Comparison of ENCODE assay signal across 25 cellular contexts in the genomic region with DNA sequence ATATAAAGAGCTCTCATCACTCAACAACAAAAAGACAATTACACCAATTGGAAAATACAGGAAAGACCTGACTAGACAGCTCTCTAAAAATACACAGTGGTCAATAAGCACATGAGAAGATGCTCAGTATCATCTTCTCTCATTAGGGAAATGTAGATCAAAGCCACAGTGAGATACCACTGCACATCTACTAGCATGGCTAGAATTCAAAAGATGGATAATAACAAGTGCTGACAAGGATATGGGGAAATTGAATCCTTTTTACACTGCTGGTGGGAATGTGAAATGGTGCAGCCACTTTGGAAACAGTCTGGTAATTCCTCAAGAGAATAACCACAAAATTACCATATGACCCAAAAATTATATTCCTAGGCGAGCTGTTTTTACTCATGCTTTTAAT. TPM values are rescaled to one million over a fixed set of nuclear protein-coding genes. Genes with fewer than 3 reads are reported as not detected.
DNase-seq lines count a peak whose midpoint lies in the region; ATAC-seq, FAIRE-seq and TF ChIP-seq lines count a peak whose summit lies in the region.
"Had no signal": no experiment of that assay in that cellular context is flagged by ENCODE, and none has a peak within 500 bp of the region (broad histone marks: within the 10 kb centered on the region; RNA-seq: fewer than 3 reads in every experiment).

No MANE protein-coding gene starts in this region.

- POLR2A ChIA-PET in HepG2 (lab: Yijun Ruan, JAX), result no interaction called here

- H3K9me3 ChIP-seq in HepG2 (ENCODE audit: low read length) (no peaks in the 10 kb centered on the region), right lobe of liver (no peaks in the 10 kb centered on the region), sigmoid colon (no peaks in the 10 kb centered on the region), colonic mucosa (no peaks in the 10 kb centered on the region)

- H3K36me3 ChIP-seq in HepG2 (replicated peaks in 1 of 2; ENCODE audit: control insufficient read depth in 1 of 2, insufficient read depth in 2 of 2, low read length in 2 of 2) (no peaks in the 10 kb centered on the region; a peak in 1 of 5 replicates), right lobe of liver (no peaks in the 10 kb centered on the region), sigmoid colon (no peaks in the 10 kb centered on the region), colonic mucosa (no peaks in the 10 kb centered on the region)
- H3K36me3 ChIP-seq: MG63 had no signal

- ATAC-seq in HepG2, result no peak
- ATAC-seq in right lobe of liver, result no peak
- ATAC-seq: HCT116 had no signal

- FAIRE-seq in HepG2 (lab: Jason Lieb, UNC), result no peak
- FAIRE-seq: GM12891 had no signal

- no peaks in the 10 kb centered on the region for H3K4me1 ChIP-seq in HepG2 (ENCODE audit: insufficient read depth, low read length)
- no peaks in the 10 kb centered on the region for H3K4me1 ChIP-seq in right lobe of liver
- H3K4me1 ChIP-seq in sigmoid colon, result peaks cover 0 to 30% (median 17%) of the 10 kb centered on the region in 4 donors
- no peaks in the 10 kb centered on the region for H3K4me1 ChIP-seq in colonic mucosa

- TF ChIP-seq RAD21 in HepG2 (CRISPR knock-in tag; IDR thresholded peaks at IDR 0.05), result no peak

- TF ChIP-seq EP300 in HepG2 (IDR thresholded peaks at IDR 0.05; ENCODE audit: low read depth in 2 of 2, low read length in 2 of 2) (no peak), HepG2 (CRISPR knock-in tag; IDR thresholded peaks at IDR 0.05; ENCODE audit: borderline replicate concordance) (no peak), sigmoid colon (IDR thresholded peaks at IDR 0.05) (no peak)

- H4K20me1 ChIP-seq in HepG2 (ENCODE audit: insufficient read depth, low read length), result no peaks in the 10 kb centered on the region

- no peak for TF ChIP-seq CTCF in HepG2 (CRISPR knock-in tag; IDR thresholded peaks at IDR 0.05)
- no peak for TF ChIP-seq CTCF in right lobe of liver (IDR thresholded peaks at IDR 0.05)
- no peak for TF ChIP-seq CTCF in dorsolateral prefrontal cortex (IDR thresholded peaks at IDR 0.05 in 54 of 56, conservative IDR thresholded peaks at IDR 0.05 in 2 of 56; ENCODE audit: low read depth in 1 of 56, partially characterized antibody in 56 of 56)
- TF ChIP-seq CTCF in sigmoid colon (IDR thresholded peaks at IDR 0.05), result no peak
- no peak for TF ChIP-seq CTCF in colonic mucosa (IDR thresholded peaks at IDR 0.05)

- WGBS in HepG2 (ENCODE audit: low lambda C conversion rate), result 83% methylated on average over 1 of the region's 1 CpG
- 92% methylated on average over 1 of the region's 1 CpG for WGBS in right lobe of liver (ENCODE audit: insufficient coverage, low coverage, low lambda C conversion rate, missing lambda C conversion rate)
- WGBS in sigmoid colon, 2 donors, result 94 to 96% methylated on average over 1 of the region's 1 CpG

- peaks cover 26% of the 10 kb centered on the region for H3K79me2 ChIP-seq in HepG2 (ENCODE audit: insufficient read depth, low read length)

- H3K9ac ChIP-seq in HepG2 (ENCODE audit: insufficient read depth, low read depth, low read length) (no peak overlapping the region), colonic mucosa (ENCODE audit: low read depth in 2 of 2, low read length in 2 of 2) (no peak overlapping the region)

- TF ChIP-seq POLR2A in HepG2 (IDR thresholded peaks at IDR 0.05; ENCODE audit: insufficient read depth in 1 of 2, low read depth in 2 of 2, low read length in 2 of 2), result no peak
- TF ChIP-seq POLR2A in right lobe of liver (IDR thresholded peaks at IDR 0.05), result no peak
- TF ChIP-seq POLR2A in sigmoid colon (IDR thresholded peaks at IDR 0.05), result no peak

- DNase-seq in HepG2 (ENCODE audit: low spot score) (no peak), right lobe of liver (no peak), dorsolateral prefrontal cortex (no peak), sigmoid colon (no peak), NCI-H1436 treated with DMSO at 0.1 percent for 48 hours (lab: John Stamatoyannopoulos, UW) (no peak), colonic mucosa (no peak)
- DNase-seq in stimulated activated naive CD4-positive, alpha-beta T cell (lab: John Stamatoyannopoulos, UW), result no peak
- DNase-seq: Calu3; GF-D8; GOT3; MG63; NCI-H1105 treated with DMSO at 0.1 percent for 48 hours; NCI-H2029; NCI-H524 treated with DMSO at 0.1 percent for 48 hours; NCI-H774; NK-92 treated with Interleukin-12 subunit alpha and Interleukin-12 subunit beta, amount 100 ng/mL, for 24 hours; PC-3; SHP77 had no signal

- no peak overlapping the region for H3K27ac ChIP-seq in HepG2 (ENCODE audit: extremely low read length, insufficient read depth, low read length)
- no peak overlapping the region for H3K27ac ChIP-seq in right lobe of liver
- H3K27ac ChIP-seq in dorsolateral prefrontal cortex, result peak overlapping the region in 32 of 59 donors; percentile 68 to 90 (median 82)
- peak overlapping the region in 3 of 4 donors; percentile 83 to 93 (median 87) for H3K27ac ChIP-seq in sigmoid colon
- H3K27ac ChIP-seq in colonic mucosa, result no peak overlapping the region

- no peak overlapping the region for H3K4me2 ChIP-seq in HepG2 (ENCODE audit: low read depth, low read length)

- H3K4me3 ChIP-seq in HepG2 (replicated peaks in 1 of 3; ENCODE audit: insufficient read depth in 1 of 3, low read depth in 2 of 3, low read length in 3 of 3) (no peak overlapping the region), right lobe of liver (no peak overlapping the region), dorsolateral prefrontal cortex (no peak overlapping the region), sigmoid colon (no peak overlapping the region), colonic mucosa (no peak overlapping the region)
- H3K4me3 ChIP-seq: MG63 had no signal

- BruUV-seq in HepG2 (replicated peaks; lab: Mats Ljungman, UMichigan), result no TSS peak

- CTCF ChIA-PET in HepG2 (lab: Yijun Ruan, JAX; ENCODE audit: low intra/inter-chr PET ratio, low total read pairs), result no interaction called here

- in situ Hi-C loops in HepG2 (cut with HindIII; ENCODE audit: extremely low pct_ligation_motif_present, low pct_unique_long_range_greater_than_20kb), result no loop called here

- intact Hi-C loops in HepG2 (cut with micrococcal nuclease; ENCODE audit: unreplicated experiment) (no loop called here), right lobe of liver (cut with DNase I) (no loop called here), dorsolateral prefrontal cortex (cut with DNase I) (no loop called here), sigmoid colon (cut with DNase I) (no loop called here), colonic mucosa (cut with DNase I) (no loop called here)

- no peaks in the 10 kb centered on the region for H3K27me3 ChIP-seq in HepG2 (ENCODE audit: control insufficient read depth in 1 of 2, insufficient read depth in 2 of 2, low read length in 2 of 2)
- no peaks in the 10 kb centered on the region for H3K27me3 ChIP-seq in right lobe of liver
- H3K27me3 ChIP-seq in dorsolateral prefrontal cortex, result no peaks in the 10 kb centered on the region
- H3K27me3 ChIP-seq in sigmoid colon, result no peaks in the 10 kb centered on the region
- no peaks in the 10 kb centered on the region for H3K27me3 ChIP-seq in colonic mucosa
- H3K27me3 ChIP-seq: MG63 had no signal

- no peak overlapping the region for H2AFZ ChIP-seq in HepG2 (ENCODE audit: low read length)

RNA-seq across cellular contexts. Expression of gene ACOT7, which starts 9.4 kb away (rescaled TPM):
- total RNA-seq in HepG2 (2016; rRNA removed; fragmentation: Illumina TruSeq; extraction: Trizol) (33.0 and 43.2 TPM in 2 replicates), right lobe of liver (10 to 100 TPM; 10.8 to 19.7 (median 14.1) TPM), dorsolateral prefrontal cortex (100 to 1,000 TPM in 112 of 120 experiments, 10 to 100 TPM in 8; 67.4 to 236 (median 171) TPM), sigmoid colon (10 to 100 TPM; 17.9 to 26.5 (median 22.2) TPM), colonic mucosa (100 to 1,000 TPM in 1 of 2 donors, 10 to 100 TPM in 1; 48.7 to 125 TPM)
- total RNA-seq in HepG2 (2016; cell fraction: cytosol; rRNA removed; fragmentation: Illumina TruSeq; extraction: Trizol; ENCODE audit: low read depth), result 11.5 and 12.1 TPM in 2 replicates
- 34.5 and 39.6 TPM in 2 replicates for total RNA-seq in HepG2 (2016; cell fraction: insoluble cytoplasmic fraction; rRNA removed; fragmentation: Illumina TruSeq; extraction: Trizol)
- 19.5 and 22.7 TPM in 2 replicates for total RNA-seq in HepG2 (2016; cell fraction: membrane; rRNA removed; fragmentation: Illumina TruSeq; extraction: Trizol)
- 16.0 and 18.3 TPM in 2 replicates for total RNA-seq in HepG2 (2016; cell fraction: nucleus; rRNA removed; fragmentation: Illumina TruSeq; extraction: Trizol)
- polyA plus RNA-seq in HepG2 (2011; rRNA removed) (47.6 and 55.8 TPM in 2 replicates), sigmoid colon (10 to 100 TPM; 54.7 to 81.0 (median 78.8) TPM)
- 41.0 and 59.2 TPM in 2 replicates for polyA plus RNA-seq in HepG2 (2011; cell fraction: cytosol; rRNA removed)
- polyA plus RNA-seq in HepG2 (2011; cell fraction: nucleus; rRNA removed), result 29.4 and 30.1 TPM in 2 replicates
- 30.1 and 36.4 TPM in 2 replicates for polyA plus RNA-seq in HepG2 (2012)
- polyA plus RNA-seq in HepG2 (2016; cell fraction: cytosol; fragmentation: Illumina TruSeq; extraction: Trizol; ENCODE audit: low read depth), result 25.5 and 27.1 TPM in 2 replicates
- polyA plus RNA-seq in HepG2 (2016; cell fraction: insoluble cytoplasmic fraction; fragmentation: Illumina TruSeq; extraction: Trizol; ENCODE audit: low read depth), result 80.5 and 96.2 TPM in 2 replicates
- polyA plus RNA-seq in HepG2 (2016; cell fraction: membrane; fragmentation: Illumina TruSeq; extraction: Trizol; ENCODE audit: low read depth), result 36.8 and 37.9 TPM in 2 replicates
- 47.6 and 48.4 TPM in 2 replicates for polyA plus RNA-seq in HepG2 (2016; cell fraction: nucleus; fragmentation: Illumina TruSeq; extraction: Trizol; ENCODE audit: insufficient read depth, low read depth)
- polyA minus RNA-seq in HepG2 (2011; rRNA and poly(A)+ RNA removed; ENCODE audit: low replicate concordance), result 55.4 and 66.9 TPM in 2 replicates
- polyA minus RNA-seq in HepG2 (2011; cell fraction: cytosol; rRNA and poly(A)+ RNA removed), result 14.3 and 18.7 TPM in 2 replicates
- 8.0 and 8.6 TPM in 2 replicates for polyA minus RNA-seq in HepG2 (2011; cell fraction: nucleus; rRNA and poly(A)+ RNA removed)

RNA-seq across cellular contexts. Expression of gene HES2, which starts 35.6 kb away (rescaled TPM):
- total RNA-seq in HepG2 (2016; rRNA removed; fragmentation: Illumina TruSeq; extraction: Trizol) (0.10 and 0.11 TPM in 2 replicates), right lobe of liver (1 to 10 TPM in 1 of 6 experiments, under 1 TPM in 2, not detected in 3; 0.27 to 1.2 (median 0.68) TPM), dorsolateral prefrontal cortex (under 1 TPM in 4 of 120 experiments, not detected in 116; 0.13 to 0.39 (median 0.26) TPM), sigmoid colon (not detected), colonic mucosa (10 to 100 TPM; 14.2 to 24.0 TPM)
- total RNA-seq in HepG2 (2016; cell fraction: cytosol; rRNA removed; fragmentation: Illumina TruSeq; extraction: Trizol; ENCODE audit: low read depth), result 0.30 TPM in 1 of 2 replicates, not detected in the other
- total RNA-seq in HepG2 (2016; cell fraction: insoluble cytoplasmic fraction; rRNA removed; fragmentation: Illumina TruSeq; extraction: Trizol), result 0.11 and 0.13 TPM in 2 replicates
- total RNA-seq in HepG2 (2016; cell fraction: membrane; rRNA removed; fragmentation: Illumina TruSeq; extraction: Trizol), result 0.07 and 0.28 TPM in 2 replicates
- 0.12 TPM in 1 of 2 replicates, not detected in the other for total RNA-seq in HepG2 (2016; cell fraction: nucleus; rRNA removed; fragmentation: Illumina TruSeq; extraction: Trizol)
- polyA plus RNA-seq in HepG2 (2011; rRNA removed) (0.13 and 0.17 TPM in 2 replicates), sigmoid colon (10 to 100 TPM; 10.7 to 27.0 (median 19.9) TPM)
- 0.09 and 0.15 TPM in 2 replicates for polyA plus RNA-seq in HepG2 (2011; cell fraction: cytosol; rRNA removed)
- 0.06 and 0.10 TPM in 2 replicates for polyA plus RNA-seq in HepG2 (2011; cell fraction: nucleus; rRNA removed)
- polyA plus RNA-seq in HepG2 (2012), result not detected in 2 replicates
- not detected in 2 replicates for polyA plus RNA-seq in HepG2 (2016; cell fraction: cytosol; fragmentation: Illumina TruSeq; extraction: Trizol; ENCODE audit: low read depth)
- polyA plus RNA-seq in HepG2 (2016; cell fraction: insoluble cytoplasmic fraction; fragmentation: Illumina TruSeq; extraction: Trizol; ENCODE audit: low read depth), result 0.05 TPM in 1 of 2 replicates, not detected in the other
- 0.03 TPM in 1 of 2 replicates, not detected in the other for polyA plus RNA-seq in HepG2 (2016; cell fraction: membrane; fragmentation: Illumina TruSeq; extraction: Trizol; ENCODE audit: low read depth)
- 0.11 and 0.14 TPM in 2 replicates for polyA plus RNA-seq in HepG2 (2016; cell fraction: nucleus; fragmentation: Illumina TruSeq; extraction: Trizol; ENCODE audit: insufficient read depth, low read depth)
- polyA minus RNA-seq in HepG2 (2011; rRNA and poly(A)+ RNA removed; ENCODE audit: low replicate concordance), result 0.02 and 1.8 TPM in 2 replicates
- polyA minus RNA-seq in HepG2 (2011; cell fraction: cytosol; rRNA and poly(A)+ RNA removed), result not detected in 2 replicates
- polyA minus RNA-seq in HepG2 (2011; cell fraction: nucleus; rRNA and poly(A)+ RNA removed), result 0.25 TPM in 1 of 2 replicates, not detected in the other
- total RNA-seq: Calu3, HT-29, LHCN-M2 had no signal
- polyA plus RNA-seq: BJ had no signal

RNA-seq across cellular contexts. Expression of gene ESPN, which starts 40.4 kb away (rescaled TPM):
- total RNA-seq in HepG2 (2016; rRNA removed; fragmentation: Illumina TruSeq; extraction: Trizol), result 38.5 and 48.6 TPM in 2 replicates
- 15.9 and 20.3 TPM in 2 replicates for total RNA-seq in HepG2 (2016; cell fraction: cytosol; rRNA removed; fragmentation: Illumina TruSeq; extraction: Trizol; ENCODE audit: low read depth)
- total RNA-seq in HepG2 (2016; cell fraction: insoluble cytoplasmic fraction; rRNA removed; fragmentation: Illumina TruSeq; extraction: Trizol), result 39.4 and 50.9 TPM in 2 replicates
- 30.5 and 39.8 TPM in 2 replicates for total RNA-seq in HepG2 (2016; cell fraction: membrane; rRNA removed; fragmentation: Illumina TruSeq; extraction: Trizol)
- total RNA-seq in HepG2 (2016; cell fraction: nucleus; rRNA removed; fragmentation: Illumina TruSeq; extraction: Trizol), result 25.3 and 27.5 TPM in 2 replicates
- 54.2 and 70.4 TPM in 2 replicates for polyA plus RNA-seq in HepG2 (2011; rRNA removed)
- polyA plus RNA-seq in HepG2 (2011; cell fraction: cytosol; rRNA removed), result 65.1 and 100 TPM in 2 replicates
- 169 and 184 TPM in 2 replicates for polyA plus RNA-seq in HepG2 (2011; cell fraction: nucleus; rRNA removed)
- 112 and 113 TPM in 2 replicates for polyA plus RNA-seq in HepG2 (2012)
- 30.4 and 34.2 TPM in 2 replicates for polyA plus RNA-seq in HepG2 (2016; cell fraction: cytosol; fragmentation: Illumina TruSeq; extraction: Trizol; ENCODE audit: low read depth)
- polyA plus RNA-seq in HepG2 (2016; cell fraction: insoluble cytoplasmic fraction; fragmentation: Illumina TruSeq; extraction: Trizol; ENCODE audit: low read depth), result 72.8 and 91.0 TPM in 2 replicates
- 46.8 and 50.8 TPM in 2 replicates for polyA plus RNA-seq in HepG2 (2016; cell fraction: membrane; fragmentation: Illumina TruSeq; extraction: Trizol; ENCODE audit: low read depth)
- polyA plus RNA-seq in HepG2 (2016; cell fraction: nucleus; fragmentation: Illumina TruSeq; extraction: Trizol; ENCODE audit: insufficient read depth, low read depth), result 64.4 and 66.2 TPM in 2 replicates
- 1.7 and 92.7 TPM in 2 replicates for polyA minus RNA-seq in HepG2 (2011; rRNA and poly(A)+ RNA removed; ENCODE audit: low replicate concordance)
- 102 and 107 TPM in 2 replicates for polyA minus RNA-seq in HepG2 (2011; cell fraction: cytosol; rRNA and poly(A)+ RNA removed)
- 35.1 and 39.9 TPM in 2 replicates for polyA minus RNA-seq in HepG2 (2011; cell fraction: nucleus; rRNA and poly(A)+ RNA removed)
- total RNA-seq in right lobe of liver, result 100 to 1,000 TPM in 4 of 6 experiments, 10 to 100 TPM in 2; 81.6 to 149 (median 120) TPM
- total RNA-seq in dorsolateral prefrontal cortex, result 1 to 10 TPM in 40 of 120 experiments, under 1 TPM in 23, not detected in 57; 0.26 to 5.3 (median 1.2) TPM
- 1 to 10 TPM in 1 of 4 donors, under 1 TPM in 1, not detected in 2; 0.55 to 1.3 TPM for total RNA-seq in sigmoid colon
- polyA plus RNA-seq in sigmoid colon, result 100 to 1,000 TPM in 2 of 3 donors, 10 to 100 TPM in 1; 86.5 to 202 (median 117) TPM
- 10 to 100 TPM; 74.3 to 98.0 TPM for total RNA-seq in colonic mucosa
- total RNA-seq: A172, LHCN-M2, RPMI7951 had no signal
- polyA plus RNA-seq: BJ had no signal

Comparison
In these comparisons a context has a peak if more than half of its experiments do, and no peak if none do; other contexts are left out.
1. H3K27ac ChIP-seq: peak in dorsolateral prefrontal cortex (32 of 59) and sigmoid colon (3 of 4); none in HepG2 (single experiment), right lobe of liver (0 of 3) and colonic mucosa (single experiment).
2. RNA of gene HES2, which starts 35.6 kb away (total RNA-seq): 14.2 to 24.0 TPM in colonic mucosa; 0.27 to 1.2 TPM in right lobe of liver, 0.07 to 0.30 TPM in HepG2, 0.13 to 0.39 TPM in dorsolateral prefrontal cortex and not detected in sigmoid colon; every median in the first group is over 4 times any median in the second.